ENCODE assay signal across 8 cellular contexts in the genomic region with DNA sequence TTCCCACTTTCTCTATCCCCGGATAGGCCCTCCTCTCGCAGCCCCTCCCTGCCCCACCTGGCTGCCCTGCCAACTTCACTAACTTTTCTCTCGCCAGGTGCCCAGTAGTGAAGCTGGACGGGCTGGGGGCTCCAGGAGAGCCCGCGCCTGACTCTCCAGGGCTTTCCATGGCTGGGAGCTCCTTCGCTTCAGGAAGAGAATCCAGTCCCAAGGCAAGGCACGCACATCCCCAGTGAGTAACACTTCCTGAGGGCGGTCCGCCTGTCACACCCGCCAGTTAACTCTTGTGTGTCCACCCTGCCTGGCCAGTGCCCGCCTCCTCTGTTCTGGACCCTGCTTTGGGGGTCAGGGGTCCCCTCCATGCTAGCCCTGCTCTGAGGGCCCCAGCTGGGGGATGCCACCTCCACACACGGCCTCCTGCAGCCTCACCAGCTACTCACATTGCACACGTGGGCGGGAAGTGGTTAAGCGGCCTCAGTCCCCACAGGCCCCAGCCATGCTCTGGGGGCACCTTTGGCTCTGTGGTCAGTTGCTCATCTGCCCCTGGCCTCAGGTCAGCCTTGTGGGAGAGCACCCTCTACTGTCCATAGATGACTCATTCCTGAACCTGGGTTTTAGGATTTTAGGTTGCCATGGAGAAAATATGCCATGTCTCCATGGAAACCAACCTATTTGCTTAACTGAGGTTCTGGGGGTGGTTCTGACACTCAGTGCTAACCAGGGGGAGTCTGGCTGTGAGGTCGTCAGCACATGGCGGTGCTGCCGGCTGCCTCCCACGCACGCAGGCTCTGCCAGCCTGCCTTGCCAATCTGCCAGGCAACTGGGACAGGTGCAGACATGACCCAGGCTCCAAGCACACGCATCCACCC. TPM values are rescaled to one million over a fixed set of nuclear protein-coding genes. Genes with fewer than 3 reads are reported as not detected.
DNase-seq lines count a peak whose midpoint lies in the region; ATAC-seq, FAIRE-seq and TF ChIP-seq lines count a peak whose summit lies in the region.

A gene with protein sequence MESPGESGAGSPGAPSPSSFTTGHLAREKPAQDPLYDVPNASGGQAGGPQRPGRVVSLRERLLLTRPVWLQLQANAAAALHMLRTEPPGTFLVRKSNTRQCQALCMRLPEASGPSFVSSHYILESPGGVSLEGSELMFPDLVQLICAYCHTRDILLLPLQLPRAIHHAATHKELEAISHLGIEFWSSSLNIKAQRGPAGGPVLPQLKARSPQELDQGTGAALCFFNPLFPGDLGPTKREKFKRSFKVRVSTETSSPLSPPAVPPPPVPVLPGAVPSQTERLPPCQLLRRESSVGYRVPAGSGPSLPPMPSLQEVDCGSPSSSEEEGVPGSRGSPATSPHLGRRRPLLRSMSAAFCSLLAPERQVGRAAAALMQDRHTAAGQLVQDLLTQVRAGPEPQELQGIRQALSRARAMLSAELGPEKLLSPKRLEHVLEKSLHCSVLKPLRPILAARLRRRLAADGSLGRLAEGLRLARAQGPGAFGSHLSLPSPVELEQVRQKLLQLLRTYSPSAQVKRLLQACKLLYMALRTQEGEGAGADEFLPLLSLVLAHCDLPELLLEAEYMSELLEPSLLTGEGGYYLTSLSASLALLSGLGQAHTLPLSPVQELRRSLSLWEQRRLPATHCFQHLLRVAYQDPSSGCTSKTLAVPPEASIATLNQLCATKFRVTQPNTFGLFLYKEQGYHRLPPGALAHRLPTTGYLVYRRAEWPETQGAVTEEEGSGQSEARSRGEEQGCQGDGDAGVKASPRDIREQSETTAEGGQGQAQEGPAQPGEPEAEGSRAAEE (minus strand): TSS at position 201 of the 869 bp plus-strand sequence. CDS start 32 bp downstream, at position 169.

- H3K36me3 ChIP-seq in bronchial epithelial cell (ENCODE audit: control insufficient read depth, insufficient read depth, low read length): peaks cover 55% of the 10 kb centered on the region

- FAIRE-seq in bronchial epithelial cell (lab: Jason Lieb, UNC): peak; percentile 76

- TF ChIP-seq POLR2A in GM18505 (IDR thresholded peaks at IDR 0.05; ENCODE audit: borderline replicate concordance, extremely low read depth, insufficient read depth, insufficient read length): no peak

- intact Hi-C loops in Calu3 (cut with micrococcal nuclease; ENCODE audit: unreplicated experiment) (no loop called here), sciatic nerve (cut with DNase I) (no loop called here)

- BruUV-seq in Calu3 (replicated peaks; lab: Mats Ljungman, UMichigan): no TSS peak

- no peaks in the 10 kb centered on the region for H3K27me3 ChIP-seq in bronchial epithelial cell (ENCODE audit: control insufficient read depth, insufficient read depth, low read length)

- ATAC-seq in GM19438 (IDR thresholded peaks at IDR 0.05; ENCODE audit: low read depth, unreplicated experiment): peak; percentile 61
- peak; percentile 82 for ATAC-seq in sciatic nerve
- ATAC-seq in GM18505 (IDR thresholded peaks at IDR 0.05; ENCODE audit: unreplicated experiment): no peak

- CTCF ChIA-PET in Calu3 (lab: Charles Lee): interaction anchor here (0.7 to 1.6 kb wide), 3 partner anchors 24 to 53 kb away, joined by 4 to 32 read pairs (median 5); no protein-coding TSS in a partner anchor

- H3K4me3 ChIP-seq in bronchial epithelial cell (ENCODE audit: low read depth, low read length): peak within 1 kb of the TSS; percentile 97

- TF ChIP-seq CTCF in Calu3 (IDR thresholded peaks at IDR 0.05; ENCODE audit: unreplicated experiment): no peak
- TF ChIP-seq CTCF in bronchial epithelial cell (IDR thresholded peaks at IDR 0.05; ENCODE audit: insufficient read depth, low read length, severe bottlenecking): no peak

- H3K4me3 Mint-ChIP-seq in Calu3 (ENCODE audit: low read depth, unreplicated experiment): peak within 1 kb of the TSS; percentile 94

- H3K27ac Mint-ChIP-seq in Calu3 (ENCODE audit: unreplicated experiment): peak within 1 kb of the TSS; percentile 86

- peaks cover 39% of the 10 kb centered on the region for H3K36me3 Mint-ChIP-seq in Calu3 (ENCODE audit: insufficient read depth, unreplicated experiment)

- H3K9me3 Mint-ChIP-seq in Calu3 (ENCODE audit: low read depth, unreplicated experiment): no peaks in the 10 kb centered on the region

- peaks cover 24% of the 10 kb centered on the region for H3K4me1 Mint-ChIP-seq in Calu3 (ENCODE audit: low read depth, unreplicated experiment)

- DNase-seq in Calu3: peak; percentile 76
- DNase-seq in HuH-7 (ENCODE audit: low spot score): peak; percentile 100
- DNase-seq in SKM-1 treated with dmso at 0.1 percent for 144 hours (lab: John Stamatoyannopoulos, UW; ENCODE audit: unreplicated experiment): peak; percentile 90
- peak; percentile 95 for DNase-seq in bronchial epithelial cell (ENCODE audit: low read depth)
- DNase-seq in iPS-NIHi11 (ENCODE audit: low spot score): peak; percentile 86
- DNase-seq in sciatic nerve (ENCODE audit: low spot score): no peak

- H3K27me3 Mint-ChIP-seq in Calu3 (ENCODE audit: unreplicated experiment): no peaks in the 10 kb centered on the region

RNA-seq across cellular contexts. Expression of the gene that starts here (rescaled TPM):
- 17.6 and 23.7 TPM in 2 replicates for total RNA-seq in Calu3 (2022)
- 19.0 and 19.7 TPM in 2 replicates for total RNA-seq in bronchial epithelial cell
- 5.0 TPM for total RNA-seq in sciatic nerve
